ENCODE assay signal across 8 cellular contexts in genomic region chr7:103445228-103446020, GRCh38. TPM values are rescaled to one million over a fixed set of nuclear protein-coding genes. Genes with fewer than 3 reads are reported as not detected.
DNase-seq lines count a peak whose midpoint lies in the region; ATAC-seq and TF ChIP-seq lines count a peak whose summit lies in the region.

No MANE protein-coding gene starts in this region.

- peaks cover 42% of the 10 kb centered on the region for H3K27me3 Mint-ChIP-seq in Calu3 (ENCODE audit: unreplicated experiment)

- no peaks in the 10 kb centered on the region for H3K9me3 Mint-ChIP-seq in Calu3 (ENCODE audit: low read depth, unreplicated experiment)

- TF ChIP-seq CTCF in Calu3 (IDR thresholded peaks at IDR 0.05; ENCODE audit: unreplicated experiment) (no peak), right lobe of liver (IDR thresholded peaks at IDR 0.05) (no peak), upper lobe of left lung (IDR thresholded peaks at IDR 0.05) (no peak)

- no TSS peak for BruUV-seq in Calu3 (replicated peaks; lab: Mats Ljungman, UMichigan)

- H3K4me1 ChIP-seq in right lobe of liver (peaks cover 0 to 5% (median 0%) of the 10 kb centered on the region in 4 donors), upper lobe of left lung (peaks cover 11 to 24% (median 12%) of the 10 kb centered on the region in 4 donors)

- H3K27me3 ChIP-seq in right lobe of liver (peaks cover 3 to 6% of the 10 kb centered on the region in 2 donors), upper lobe of left lung (peaks cover 0 to 12% (median 5%) of the 10 kb centered on the region in 4 donors)

- intact Hi-C loops in Calu3 (cut with micrococcal nuclease; ENCODE audit: unreplicated experiment) (loop anchor here (5.0 kb wide), 1 partner anchor 77 kb away; no protein-coding TSS in a partner anchor), right lobe of liver (cut with DNase I) (no loop called here)

- H3K36me3 Mint-ChIP-seq in Calu3 (ENCODE audit: insufficient read depth, unreplicated experiment) = no peaks in the 10 kb centered on the region

- H3K4me3 Mint-ChIP-seq in Calu3 (ENCODE audit: low read depth, unreplicated experiment) = peak overlapping the region; percentile 67

- ATAC-seq in HG02798 (IDR thresholded peaks at IDR 0.05; ENCODE audit: poor library complexity, unreplicated experiment) (peak; percentile 21), right lobe of liver (peak; percentile 39 to 50 (median 48)), upper lobe of left lung (ENCODE audit: low FRiP score in 2 of 2) (peak; percentile 58 to 63), GM19023 (IDR thresholded peaks at IDR 0.05; ENCODE audit: unreplicated experiment) (no peak)

- H3K27ac ChIP-seq in right lobe of liver (no peak overlapping the region), upper lobe of left lung (peak overlapping the region in 2 of 4 donors; percentile 30 to 57)

- CTCF ChIA-PET in Calu3 (lab: Charles Lee) = no interaction called here

- TF ChIP-seq POLR2A in right lobe of liver (IDR thresholded peaks at IDR 0.05) (no peak), upper lobe of left lung (IDR thresholded peaks at IDR 0.05) (no peak)

- no peaks in the 10 kb centered on the region for H3K4me1 Mint-ChIP-seq in Calu3 (ENCODE audit: low read depth, unreplicated experiment)

- no peaks in the 10 kb centered on the region for H3K36me3 ChIP-seq in right lobe of liver
- H3K36me3 ChIP-seq in upper lobe of left lung = no peaks in the 10 kb centered on the region

- no peak overlapping the region for H3K27ac Mint-ChIP-seq in Calu3 (ENCODE audit: unreplicated experiment)

- H3K4me3 ChIP-seq in right lobe of liver (peak overlapping the region; percentile 23 to 44 (median 28)), upper lobe of left lung (peak overlapping the region; percentile 16 to 51 (median 47))

- 14% methylated on average over 23 of the region's 46 CpGs for WGBS in right lobe of liver (ENCODE audit: insufficient coverage, low coverage, low lambda C conversion rate, missing lambda C conversion rate)
- WGBS in upper lobe of left lung, 2 donors = 10 to 11% methylated on average over 25 to 46 of the region's 46 CpGs

- no peaks in the 10 kb centered on the region for H3K9me3 ChIP-seq in right lobe of liver
- no peaks in the 10 kb centered on the region for H3K9me3 ChIP-seq in upper lobe of left lung

- DNase-seq in Calu3 = no peak
- peak; percentile 22 for DNase-seq in astrocyte of the hippocampus (ENCODE audit: low read depth, low spot score)
- no peak for DNase-seq in right lobe of liver
- peak in 1 of 2 donors; percentile 77 for DNase-seq in upper lobe of left lung
- DNase-seq in NCI-H226 = no peak
- no peak for DNase-seq in NCI-H774 (lab: John Stamatoyannopoulos, UW)

- no peak for TF ChIP-seq EP300 in upper lobe of left lung (IDR thresholded peaks at IDR 0.05)

RNA-seq across cellular contexts. Expression of gene SLC26A5, which starts 0.6 kb away (rescaled TPM):
- total RNA-seq in Calu3 (2022) (not detected in 2 replicates), right lobe of liver (1 to 10 TPM in 1 of 6 experiments, under 1 TPM in 5; 0.25 to 1.1 (median 0.62) TPM), upper lobe of left lung (1 to 10 TPM in 5 of 6 donors, under 1 TPM in 1; 0.88 to 3.2 (median 1.5) TPM)
